In the genomic region with DNA sequence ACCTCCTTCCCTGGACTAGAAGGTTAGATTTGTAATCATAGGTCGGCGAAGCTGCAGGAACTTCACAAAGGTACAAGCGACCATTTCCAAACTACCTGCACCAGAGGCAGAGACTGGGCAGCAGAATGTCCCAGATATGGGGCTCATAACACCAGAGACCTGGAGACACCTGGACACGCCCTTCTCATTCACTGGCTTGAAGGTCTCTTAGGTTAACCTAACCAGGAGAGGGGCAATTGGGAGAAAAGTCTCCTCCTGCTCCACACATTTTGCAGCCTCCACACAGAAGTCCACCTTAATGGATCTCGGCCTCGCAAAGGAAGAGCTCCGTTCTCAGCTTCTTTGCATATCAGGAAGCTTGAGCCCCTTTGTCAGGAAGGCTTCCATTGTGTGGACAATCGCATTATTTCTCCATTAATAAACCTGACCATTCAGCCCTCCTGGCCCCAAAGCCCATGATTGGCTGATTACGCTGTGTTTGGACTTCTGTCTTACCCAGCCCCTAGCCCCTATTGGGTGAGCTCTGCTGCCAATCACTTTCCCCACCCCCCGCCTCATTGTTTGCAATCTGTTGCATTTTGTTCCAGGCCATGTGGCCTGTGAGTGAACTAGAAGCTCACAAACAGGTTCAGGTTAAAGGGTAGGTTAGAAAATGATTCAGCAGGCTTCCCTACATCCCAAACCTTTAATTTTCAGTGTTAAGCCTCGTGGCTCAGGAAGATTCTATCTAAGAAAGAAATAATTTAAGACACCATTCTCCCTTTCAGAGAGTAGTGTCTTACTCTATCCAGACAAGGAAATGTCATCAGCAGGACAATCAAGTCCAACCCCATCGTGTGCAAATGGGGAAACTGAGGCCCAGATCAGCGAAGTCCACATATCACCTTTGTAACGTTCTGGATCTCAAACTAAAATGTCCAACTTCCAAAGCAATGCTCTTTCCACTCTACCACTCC, we compare ENCODE assay signal across 8 cellular contexts. TPM values are rescaled to one million over a fixed set of nuclear protein-coding genes. Genes with fewer than 3 reads are reported as not detected.
DNase-seq lines count a peak whose midpoint lies in the region; ATAC-seq, FAIRE-seq and TF ChIP-seq lines count a peak whose summit lies in the region.

No MANE protein-coding gene starts in this region.

- H2BK120ac ChIP-seq in mesenchymal stem cell (ENCODE audit: low read depth, low read length) = no peak overlapping the region

- POLR2A ChIA-PET in GM12878 (lab: Charles Lee) = interaction anchor here (0.9 to 1.5 kb wide), 2 partner anchors 17 to 20 kb away, joined by 3 to 5 read pairs; no protein-coding TSS in a partner anchor

- in situ Hi-C loops in GM12878 (cut with MboI) = no loop called here

- intact Hi-C loops in GM12878 (cut with micrococcal nuclease; ENCODE audit: unreplicated experiment) = no loop called here

- no peak overlapping the region for H3K14ac ChIP-seq in mesenchymal stem cell (ENCODE audit: low read length in 2 of 2)

- H3K9ac ChIP-seq in GM12878 (ENCODE audit: control insufficient read depth, insufficient read depth, low read length) (no peak overlapping the region), mesenchymal stem cell (ENCODE audit: low read length) (no peak overlapping the region)

- H3K4ac ChIP-seq in mesenchymal stem cell (ENCODE audit: low read depth in 1 of 2, low read length in 2 of 2) = no peak overlapping the region

- H3K36me3 ChIP-seq in GM12878 (ENCODE audit: control insufficient read depth in 2 of 2, insufficient read depth in 2 of 2, low read length in 1 of 2) (no peaks in the 10 kb centered on the region), mesenchymal stem cell (ENCODE audit: control insufficient read depth in 1 of 2, insufficient read depth in 2 of 2, low read depth in 1 of 2, low read length in 2 of 2) (peaks cover 0 to 5% of the 10 kb centered on the region in 2 experiments)

- no peak for TF ChIP-seq CTCF in GM12878 (IDR thresholded peaks at IDR 0.05 in 2 of 3, conservative IDR thresholded peaks at IDR 0.05 in 1 of 3; ENCODE audit: control insufficient read depth in 2 of 3, extremely low read depth in 1 of 3, insufficient read depth in 1 of 3, low read depth in 3 of 3, low read length in 3 of 3)

- ATAC-seq in GM12878 (no peak), GM18520 (IDR thresholded peaks at IDR 0.05; ENCODE audit: unreplicated experiment) (no peak), HG03432 (IDR thresholded peaks at IDR 0.05; ENCODE audit: unreplicated experiment) (no peak)

- H3K4me3 ChIP-seq in GM12878 (no peak overlapping the region), mesenchymal stem cell (ENCODE audit: insufficient read depth in 1 of 2, low read depth in 1 of 2, low read length in 2 of 2) (no peak overlapping the region)

- DNase-seq in DMS 273 (lab: John Stamatoyannopoulos, UW; ENCODE audit: unreplicated experiment) (peak; percentile 100), NCI-H1436 treated with DMSO at 0.1 percent for 48 hours (lab: John Stamatoyannopoulos, UW) (peak; percentile 54), GM12878 (ENCODE audit: low read depth, low spot score) (no peak), mesenchymal stem cell (peak; percentile 65), NCI-H1930 (lab: John Stamatoyannopoulos, UW) (no peak)
- DNase-seq in activated CD8-positive, alpha-beta memory T cell treated with anti-CD3 and anti-CD28 coated beads for 24 hours = no peak

- H3K4me1 ChIP-seq in GM12878 (ENCODE audit: control insufficient read depth, insufficient read depth, low read length) = peaks cover 7% of the 10 kb centered on the region; the same call in 1 of the 2 replicates
- peaks cover 20% of the 10 kb centered on the region for H3K4me1 ChIP-seq in mesenchymal stem cell (ENCODE audit: control insufficient read depth, insufficient read depth, low read depth, low read length)

- RAD21 ChIA-PET in GM12878 (lab: Charles Lee; ENCODE audit: unreplicated experiment) = interaction anchor here (1.0 to 2.5 kb wide), 4 partner anchors 53 to 133 kb away, joined by 3 to 7 read pairs (median 4); no protein-coding TSS in a partner anchor

- FAIRE-seq in GM12878 (lab: Jason Lieb, UNC) = no peak

- no peak for TF ChIP-seq POLR2A in GM12878 (IDR thresholded peaks at IDR 0.05; ENCODE audit: low read depth, low read length)

- no peaks in the 10 kb centered on the region for H3K79me1 ChIP-seq in mesenchymal stem cell (replicated peaks; ENCODE audit: low read length, poor library complexity, severe bottlenecking)

- no peak overlapping the region for H4K91ac ChIP-seq in mesenchymal stem cell (ENCODE audit: low read length)

- BruUV-seq in GM12878 (replicated peaks; lab: Mats Ljungman, UMichigan) = no TSS peak

- H3K27ac ChIP-seq in GM12878 (ENCODE audit: control insufficient read depth, insufficient read depth) (no peak overlapping the region), mesenchymal stem cell (ENCODE audit: low read length, poor library complexity, severe bottlenecking) (no peak overlapping the region)

- H3K18ac ChIP-seq in mesenchymal stem cell (ENCODE audit: low read depth in 1 of 2, low read length in 2 of 2) = no peak overlapping the region

- H3K79me2 ChIP-seq in GM12878 (ENCODE audit: control insufficient read depth, insufficient read depth, low read length) = no peaks in the 10 kb centered on the region; the same call in 1 of the 2 replicates

- H3K9me3 ChIP-seq in GM12878 (replicated peaks; ENCODE audit: control insufficient read depth, insufficient read depth, low read length) (no peaks in the 10 kb centered on the region; the same call in 2 of the 3 replicates), mesenchymal stem cell (ENCODE audit: control insufficient read depth, low read length) (no peaks in the 10 kb centered on the region)

- no peak overlapping the region for H2AK5ac ChIP-seq in mesenchymal stem cell (ENCODE audit: low read length, severe bottlenecking)

- no peak overlapping the region for H2BK12ac ChIP-seq in mesenchymal stem cell (ENCODE audit: low read length in 2 of 2)

- H4K20me1 ChIP-seq in GM12878 (ENCODE audit: control insufficient read depth, insufficient read depth) = no peaks in the 10 kb centered on the region

- H3K23ac ChIP-seq in mesenchymal stem cell (ENCODE audit: low read length in 2 of 2) = no peak overlapping the region

- CTCF ChIA-PET in GM12878 (lab: Yijun Ruan, JAX) = interaction anchor here (1.2 to 7.7 kb wide), 5 partner anchors 9 to 82 kb away, joined by 3 to 110 read pairs (median 5); no protein-coding TSS in a partner anchor

- WGBS in GM12878 (ENCODE audit: insufficient coverage, insufficient replicate concordance, low lambda C conversion rate, missing lambda C conversion rate) = 40% methylated on average over 14 of the region's 14 CpGs
- 47% methylated on average over 13 of the region's 14 CpGs for WGBS in mesenchymal stem cell

- peaks cover 10 to 12% of the 10 kb centered on the region in 2 experiments for H3K27me3 ChIP-seq in GM12878 (replicated peaks in 1 of 2; ENCODE audit: control insufficient read depth in 2 of 2, insufficient read depth in 2 of 2, low read length in 1 of 2)
- H3K27me3 ChIP-seq in mesenchymal stem cell (ENCODE audit: control insufficient read depth in 1 of 2, insufficient read depth in 1 of 2, low read length in 2 of 2) = peaks cover 53 to 81% of the 10 kb centered on the region in 2 experiments

- H2AFZ ChIP-seq in GM12878 (ENCODE audit: control insufficient read depth, low read depth, low read length) = no peak overlapping the region
- no peak overlapping the region for H2AFZ ChIP-seq in mesenchymal stem cell (ENCODE audit: low read depth, low read length)

- H2BK5ac ChIP-seq in mesenchymal stem cell (ENCODE audit: low read depth, low read length, poor library complexity, severe bottlenecking) = no peak overlapping the region

- H3K4me2 ChIP-seq in GM12878 (ENCODE audit: control insufficient read depth, insufficient read depth) (peak overlapping the region; percentile 18; the same call in 1 of the 2 replicates), mesenchymal stem cell (ENCODE audit: low read length, poor library complexity, severe bottlenecking) (no peak overlapping the region)

- H4K8ac ChIP-seq in mesenchymal stem cell (ENCODE audit: low read length) = no peak overlapping the region

- SMC1A ChIA-PET in GM12878 (lab: Charles Lee; ENCODE audit: uncharacterized antibody, unreplicated experiment) = interaction anchor here (0.5 to 3.8 kb wide), 7 partner anchors 9 to 777 kb away, joined by 3 to 42 read pairs (median 4); no protein-coding TSS in a partner anchor

- no peak overlapping the region for H2BK15ac ChIP-seq in mesenchymal stem cell (ENCODE audit: low read depth, poor library complexity, severe bottlenecking)

- no peak for TF ChIP-seq EP300 in GM12878 (IDR thresholded peaks at IDR 0.05; ENCODE audit: borderline replicate concordance in 1 of 2, control insufficient read depth in 1 of 2, low read depth in 2 of 2, low read length in 2 of 2)

- no peak for TF ChIP-seq RAD21 in GM12878 (IDR thresholded peaks at IDR 0.05; ENCODE audit: insufficient read depth, low read depth, low read length)

RNA-seq across cellular contexts. Expression of a gene that starts 2.8 kb away (rescaled TPM):
- total RNA-seq in GM12878 (2013; cell fraction: nucleolus; rRNA removed) = 1.6 and 2.2 TPM in 2 replicates
- total RNA-seq in GM12878 (2014; rRNA removed) (0.79 and 0.98 TPM in 2 replicates), GM12878 (2014; rRNA removed; fragmentation: Illumina TruSeq; extraction: Trizol) (0.46 and 0.49 TPM in 2 replicates), GM12878 (2021) (1.4 and 1.7 TPM in 2 replicates)
- polyA plus RNA-seq in GM12878 (2011; ENCODE audit: low read depth) = 0.72 TPM
- polyA plus RNA-seq in GM12878 (2011; rRNA removed) (0.22 and 0.37 TPM in 2 replicates), GM12878 (2014; fragmentation: Illumina TruSeq; extraction: Trizol) (0.67 and 0.75 TPM in 2 replicates), GM12878 (2014; fragmentation: Nextera tagmentation; extraction: Ambion mirVana) (under 1 TPM; 0.11 to 0.26 TPM), GM12878 (2014; rRNA removed) (0.24 and 0.77 TPM in 2 replicates), GM12878 (2016; fragmentation: Nextera tagmentation; extraction: Ambion mirVana) (under 1 TPM in 1 of 2 experiments, not detected in 1; 0.40 TPM)
- polyA plus RNA-seq in GM12878 (2011; cell fraction: cytosol; rRNA removed) = 0.19 and 0.25 TPM in 2 replicates
- polyA plus RNA-seq in GM12878 (2011; cell fraction: nucleus; rRNA removed) = 0.13 and 0.23 TPM in 2 replicates
- polyA plus RNA-seq in GM12878 (2012) = 0.72 and 1.2 TPM in 2 replicates
- 0.05 and 0.44 TPM in 2 replicates for polyA minus RNA-seq in GM12878 (2011; rRNA and poly(A)+ RNA removed)
- not detected in 2 replicates for polyA minus RNA-seq in GM12878 (2011; cell fraction: cytosol; rRNA and poly(A)+ RNA removed)
- polyA minus RNA-seq in GM12878 (2011; cell fraction: nucleus; rRNA and poly(A)+ RNA removed) = 0.67 and 0.73 TPM in 2 replicates
- 0.04 TPM for polyA plus RNA-seq in mesenchymal stem cell (2013, experiment 1 of 2)
- polyA plus RNA-seq in mesenchymal stem cell (2013, experiment 2 of 2) = 0.03 TPM

RNA-seq across cellular contexts. Expression of a gene that starts 15.6 kb away (rescaled TPM):
- 80.4 and 83.6 TPM in 2 replicates for total RNA-seq in GM12878 (2013; cell fraction: nucleolus; rRNA removed)
- total RNA-seq in GM12878 (2014; rRNA removed) = 29.0 and 33.4 TPM in 2 replicates
- total RNA-seq in GM12878 (2014; rRNA removed; fragmentation: Illumina TruSeq; extraction: Trizol) = 27.9 and 32.2 TPM in 2 replicates
- 20.5 and 22.8 TPM in 2 replicates for total RNA-seq in GM12878 (2021)
- polyA plus RNA-seq in GM12878 (2011; ENCODE audit: low read depth) = 16.0 TPM
- 35.8 and 52.4 TPM in 2 replicates for polyA plus RNA-seq in GM12878 (2011; rRNA removed)
- polyA plus RNA-seq in GM12878 (2011; cell fraction: cytosol; rRNA removed) = 16.4 and 16.9 TPM in 2 replicates
- 32.5 and 41.6 TPM in 2 replicates for polyA plus RNA-seq in GM12878 (2011; cell fraction: nucleus; rRNA removed)
- polyA plus RNA-seq in GM12878 (2012) = 19.0 and 19.4 TPM in 2 replicates
- 27.5 and 34.4 TPM in 2 replicates for polyA plus RNA-seq in GM12878 (2014; fragmentation: Illumina TruSeq; extraction: Trizol)
- 10 to 100 TPM; 13.2 to 17.1 TPM for polyA plus RNA-seq in GM12878 (2014; fragmentation: Nextera tagmentation; extraction: Ambion mirVana)
- polyA plus RNA-seq in GM12878 (2014; rRNA removed) = 24.5 and 26.4 TPM in 2 replicates
- 10 to 100 TPM; 24.8 to 25.5 TPM for polyA plus RNA-seq in GM12878 (2016; fragmentation: Nextera tagmentation; extraction: Ambion mirVana)
- 20.5 and 22.1 TPM in 2 replicates for polyA minus RNA-seq in GM12878 (2011; rRNA and poly(A)+ RNA removed)
- polyA minus RNA-seq in GM12878 (2011; cell fraction: cytosol; rRNA and poly(A)+ RNA removed) = 11.1 and 11.6 TPM in 2 replicates
- 22.7 and 29.0 TPM in 2 replicates for polyA minus RNA-seq in GM12878 (2011; cell fraction: nucleus; rRNA and poly(A)+ RNA removed)
- 10.1 TPM for polyA plus RNA-seq in mesenchymal stem cell (2013, experiment 1 of 2)
- 10.4 TPM for polyA plus RNA-seq in mesenchymal stem cell (2013, experiment 2 of 2)

RNA-seq across cellular contexts. Expression of a gene that starts 56.0 kb away (rescaled TPM):
- 36.5 and 40.1 TPM in 2 replicates for total RNA-seq in GM12878 (2013; cell fraction: nucleolus; rRNA removed)
- total RNA-seq in GM12878 (2014; rRNA removed) (30.1 and 34.0 TPM in 2 replicates), GM12878 (2014; rRNA removed; fragmentation: Illumina TruSeq; extraction: Trizol) (13.3 and 14.0 TPM in 2 replicates), GM12878 (2021) (23.1 and 23.4 TPM in 2 replicates)
- 4.5 TPM for polyA plus RNA-seq in GM12878 (2011; ENCODE audit: low read depth)
- polyA plus RNA-seq in GM12878 (2011; rRNA removed) (6.5 and 11.0 TPM in 2 replicates), GM12878 (2014; fragmentation: Illumina TruSeq; extraction: Trizol) (19.5 and 21.6 TPM in 2 replicates), GM12878 (2014; fragmentation: Nextera tagmentation; extraction: Ambion mirVana) (1 to 10 TPM in 1 of 2 experiments, under 1 TPM in 1; 0.84 to 1.9 TPM), GM12878 (2014; rRNA removed) (21.7 and 21.9 TPM in 2 replicates), GM12878 (2016; fragmentation: Nextera tagmentation; extraction: Ambion mirVana) (10 to 100 TPM; 14.3 to 16.1 TPM)
- polyA plus RNA-seq in GM12878 (2011; cell fraction: cytosol; rRNA removed) = 14.0 and 15.4 TPM in 2 replicates
- 54.2 and 55.9 TPM in 2 replicates for polyA plus RNA-seq in GM12878 (2011; cell fraction: nucleus; rRNA removed)
- polyA plus RNA-seq in GM12878 (2012) = 7.7 and 9.9 TPM in 2 replicates
- 15.6 and 23.0 TPM in 2 replicates for polyA minus RNA-seq in GM12878 (2011; rRNA and poly(A)+ RNA removed)
- 6.1 and 6.7 TPM in 2 replicates for polyA minus RNA-seq in GM12878 (2011; cell fraction: cytosol; rRNA and poly(A)+ RNA removed)
- polyA minus RNA-seq in GM12878 (2011; cell fraction: nucleus; rRNA and poly(A)+ RNA removed) = 15.2 and 30.2 TPM in 2 replicates
- 0.72 TPM for polyA plus RNA-seq in mesenchymal stem cell (2013, experiment 1 of 2)
- polyA plus RNA-seq in mesenchymal stem cell (2013, experiment 2 of 2) = 0.67 TPM

Comparison
In these comparisons a context has a peak if more than half of its experiments do, and no peak if none do; other contexts are left out.
1. DNase-seq: peak in DMS 273 (single experiment), NCI-H1436 treated with DMSO at 0.1 percent for 48 hours (single experiment) and mesenchymal stem cell (single experiment); none in GM12878 (single experiment), NCI-H1930 (0 of 2) and activated CD8-positive, alpha-beta memory T cell treated with anti-CD3 and anti-CD28 coated beads for 24 hours (single experiment).